Comparison of ENCODE assay signal across 18 cellular contexts in the genomic region with DNA sequence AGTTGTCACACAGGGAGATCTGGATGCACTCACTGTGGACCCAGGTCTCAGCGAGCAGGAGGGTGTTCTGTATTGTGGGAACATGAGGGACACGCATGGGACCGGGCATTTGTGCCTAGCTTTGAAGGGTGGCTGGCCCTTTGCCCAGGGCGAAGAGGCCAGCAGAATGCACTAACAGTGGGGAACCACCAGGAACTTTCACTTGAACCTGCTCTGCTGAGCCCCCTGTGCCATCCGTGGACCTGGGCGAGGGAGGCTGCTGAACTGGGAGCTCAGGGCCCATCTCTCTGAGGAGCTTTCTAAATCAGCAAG. TPM values are rescaled to one million over a fixed set of nuclear protein-coding genes. Genes with fewer than 3 reads are reported as not detected.
A peak's percentile ranks its signal among the peaks of the same experiment; 100 is the strongest.
DNase-seq lines count a peak whose midpoint lies in the region; ATAC-seq and TF ChIP-seq lines count a peak whose summit lies in the region.
"Had no signal": no experiment of that assay in that cellular context is flagged by ENCODE, and none has a peak within 500 bp of the region (broad histone marks: within the 10 kb centered on the region; RNA-seq: fewer than 3 reads in every experiment).

No MANE protein-coding gene starts in this region.

- H3T11ph ChIP-seq in H9 (ENCODE audit: low read length), result no peak overlapping the region

- H4K91ac ChIP-seq in H9 (ENCODE audit: insufficient read length, low read depth, low read length), result no peak overlapping the region

- H3K18ac ChIP-seq in H9 (ENCODE audit: insufficient read length, low read depth, low read length), result no peak overlapping the region

- H2BK15ac ChIP-seq in H9 (ENCODE audit: low read depth, low read length), result no peak overlapping the region

- no peak overlapping the region for H4K5ac ChIP-seq in H9 (ENCODE audit: insufficient read length, low read depth, low read length)

- no peak overlapping the region for H3K9ac ChIP-seq in H9 (ENCODE audit: extremely low read depth, insufficient read length, low read length)
- H3K9ac ChIP-seq: BLaER1 treated with 17β-estradiol and CSF1 and Interleukin-3, amounts not matched to agents 10 nM and 100 nM had no signal

- H3K9me3 ChIP-seq in H9 (ENCODE audit: control insufficient read depth, low read depth, low read length), result no peaks in the 10 kb centered on the region
- H3K9me3 ChIP-seq: gastrocnemius medialis had no signal

- H3K4me2 ChIP-seq in H9 (ENCODE audit: insufficient read depth, insufficient read length, low read length), result no peak overlapping the region

- ATAC-seq in natural killer cell treated with Interleukin-12 subunit alpha and Interleukin-12 subunit beta and Interleukin-15 and Interleukin-18, amount 100 ng/mL, for 72 hours, result no peak
- ATAC-seq in HG03521 (IDR thresholded peaks at IDR 0.05; ENCODE audit: unreplicated experiment), result no peak

- peaks cover 73% of the 10 kb centered on the region for H3K27me3 ChIP-seq in H9 (ENCODE audit: insufficient read depth, low read length)

- H3K27ac ChIP-seq in RWPE1 (peak overlapping the region; percentile 88), H9 (ENCODE audit: insufficient read length, low read depth, low read length) (no peak overlapping the region)
- H3K27ac ChIP-seq: 22Rv1; BLaER1 treated with 17β-estradiol and CSF1 and Interleukin-3, amounts not matched to agents 10 nM and 100 nM had no signal

- no peak for TF ChIP-seq CTCF in RWPE1 (conservative IDR thresholded peaks at IDR 0.05; ENCODE audit: low read depth)
- no peak for TF ChIP-seq CTCF in brain (conservative IDR thresholded peaks at IDR 0.05)
- TF ChIP-seq CTCF in H9 (conservative IDR thresholded peaks at IDR 0.05), result no peak

- POLR2A ChIA-PET in RWPE1 (lab: Yijun Ruan, JAX; ENCODE audit: low non-redundant PET), result interaction anchor here (1.2 kb wide), 1 partner anchor 23 kb away, joined by 3 read pairs; the partner anchor contains the start of gene ULBP1

- H3K23me2 ChIP-seq in H9 (ENCODE audit: insufficient read length, low read depth, low read length, poor library complexity, severe bottlenecking), result peaks cover 20% of the 10 kb centered on the region

- H2BK120ac ChIP-seq in H9 (ENCODE audit: low read depth, low read length, poor library complexity, severe bottlenecking), result no peak overlapping the region

- H3K23ac ChIP-seq in H9 (ENCODE audit: insufficient read length, low read depth, low read length), result no peak overlapping the region

- DNase-seq in DMS 273 (lab: John Stamatoyannopoulos, UW; ENCODE audit: unreplicated experiment) (peak; percentile 16), DMS 273 treated with DMSO at 0.1 percent for 48 hours (lab: John Stamatoyannopoulos, UW) (no peak), RWPE1 (ENCODE audit: low spot score) (no peak), H9 (no peak), mucosa of gallbladder (ENCODE audit: low spot score) (no peak)
- no peak for DNase-seq in natural killer cell treated with Interleukin-12 subunit alpha and Interleukin-12 subunit beta and Interleukin-15 and Interleukin-18, amount 100 ng/mL, for 72 hours (ENCODE audit: low spot score)
- DNase-seq: amniotic stem cell, EL, gastrocnemius medialis, NCI-H1417, NCI-H226, nucleus accumbens had no signal

- H3K27ac Mint-ChIP-seq in brain (no peak overlapping the region), H9 (no peak overlapping the region)
- H3K27ac Mint-ChIP-seq in natural killer cell treated with Interleukin-12 subunit alpha and Interleukin-12 subunit beta and Interleukin-15 and Interleukin-18, amount 100 ng/mL, for 72 hours, result no peak overlapping the region

- H2AFZ ChIP-seq in H9 (ENCODE audit: low read length), result no peak overlapping the region

- H3K79me1 ChIP-seq in H9 (ENCODE audit: insufficient read depth, low read depth, low read length, poor library complexity, severe bottlenecking), result no peaks in the 10 kb centered on the region

- no peaks in the 10 kb centered on the region for H4K20me1 ChIP-seq in H9 (ENCODE audit: control insufficient read depth, insufficient read depth, insufficient read length)

- CTCF ChIA-PET in RWPE1 (lab: Yijun Ruan, JAX), result no interaction called here

- H3K4me3 Mint-ChIP-seq in brain, result peak overlapping the region; percentile 71 to 100 (median 79)
- H3K4me3 Mint-ChIP-seq in natural killer cell treated with Interleukin-12 subunit alpha and Interleukin-12 subunit beta and Interleukin-15 and Interleukin-18, amount 100 ng/mL, for 72 hours, result peak overlapping the region; percentile 48
- H3K4me3 Mint-ChIP-seq in H9, result peak overlapping the region in 1 of 2 experiments; percentile 55; a peak in 3 of 5 replicates

- no peaks in the 10 kb centered on the region for H3K79me2 ChIP-seq in H9 (ENCODE audit: insufficient read depth, low read length)

- H3K4me1 ChIP-seq in H9 (ENCODE audit: insufficient read depth, low read length), result no peaks in the 10 kb centered on the region

- H2BK12ac ChIP-seq in H9 (ENCODE audit: insufficient read length, low read depth, low read length), result no peak overlapping the region

- H4K8ac ChIP-seq in H9 (replicated peaks; ENCODE audit: insufficient read length, low read depth, low read length), result no peak overlapping the region

- no CpG with 5 or more reads among the region's 6 CpGs for WGBS in H9 (ENCODE audit: extremely low coverage, insufficient read length, low lambda C conversion rate)

- H3K4ac ChIP-seq in H9 (ENCODE audit: low read depth, low read length), result no peak overlapping the region

- no peak overlapping the region for H2AK5ac ChIP-seq in H9 (ENCODE audit: insufficient read length, low read length)

- H3K14ac ChIP-seq in H9 (ENCODE audit: insufficient read depth, low read length), result no peak overlapping the region

- no peak overlapping the region for H2BK5ac ChIP-seq in H9 (ENCODE audit: insufficient read length, low read length)

- H3K27me3 Mint-ChIP-seq in brain (peaks cover 89% of the 10 kb centered on the region), H9 (ENCODE audit: low read depth) (peaks cover 95% of the 10 kb centered on the region)
- peaks cover 37 to 42% of the 10 kb centered on the region in 2 donors for H3K27me3 Mint-ChIP-seq in natural killer cell treated with Interleukin-12 subunit alpha and Interleukin-12 subunit beta and Interleukin-15 and Interleukin-18, amount 100 ng/mL, for 72 hours

- no peak overlapping the region for H3K56ac ChIP-seq in H9 (ENCODE audit: insufficient read length, low read depth, low read length)

- H3K4me1 Mint-ChIP-seq in brain, result peaks cover 16% of the 10 kb centered on the region
- H3K4me1 Mint-ChIP-seq in natural killer cell treated with Interleukin-12 subunit alpha and Interleukin-12 subunit beta and Interleukin-15 and Interleukin-18, amount 100 ng/mL, for 72 hours (ENCODE audit: low read depth in 2 of 2), result peaks cover 13 to 20% of the 10 kb centered on the region in 2 donors
- peaks cover 12 to 14% of the 10 kb centered on the region in 2 experiments for H3K4me1 Mint-ChIP-seq in H9

- H2BK20ac ChIP-seq in H9 (ENCODE audit: low read depth, low read length, poor library complexity, severe bottlenecking), result no peak overlapping the region

- no peaks in the 10 kb centered on the region for H3K36me3 Mint-ChIP-seq in brain
- no peaks in the 10 kb centered on the region for H3K36me3 Mint-ChIP-seq in natural killer cell treated with Interleukin-12 subunit alpha and Interleukin-12 subunit beta and Interleukin-15 and Interleukin-18, amount 100 ng/mL, for 72 hours
- H3K36me3 Mint-ChIP-seq in H9 (ENCODE audit: insufficient read depth in 1 of 3, low read depth in 3 of 3), result peaks cover 0 to 4% (median 3%) of the 10 kb centered on the region in 3 experiments; a peak in 3 of 7 replicates

- peaks cover 0 to 7% (median 0%) of the 10 kb centered on the region in 5 experiments for H3K9me3 Mint-ChIP-seq in brain
- no peaks in the 10 kb centered on the region for H3K9me3 Mint-ChIP-seq in natural killer cell treated with Interleukin-12 subunit alpha and Interleukin-12 subunit beta and Interleukin-15 and Interleukin-18, amount 100 ng/mL, for 72 hours
- peaks cover 0 to 9% of the 10 kb centered on the region in 2 experiments; a peak in 2 of 5 replicates for H3K9me3 Mint-ChIP-seq in H9

RNA-seq across cellular contexts. Expression of gene ULBP2, which starts 1.2 kb away (rescaled TPM):
- polyA plus RNA-seq in brain (ENCODE audit: insufficient read depth, low read depth, low replicate concordance), result 0.73 TPM
- 1 to 10 TPM in 1 of 2 donors, under 1 TPM in 1; 0.98 to 4.0 TPM for total RNA-seq in natural killer cell treated with Interleukin-12 subunit alpha and Interleukin-12 subunit beta and Interleukin-15 and Interleukin-18, amount 100 ng/mL, for 72 hours
- not detected in 2 replicates for total RNA-seq in H9 (2021)
- 0.14 TPM for total RNA-seq in mucosa of gallbladder
- total RNA-seq: skeletal muscle tissue had no signal

RNA-seq across cellular contexts. Expression of gene RAET1G, which starts 17.7 kb away (rescaled TPM):
- not detected for polyA plus RNA-seq in brain (ENCODE audit: insufficient read depth, low read depth, low replicate concordance)
- total RNA-seq in natural killer cell treated with Interleukin-12 subunit alpha and Interleukin-12 subunit beta and Interleukin-15 and Interleukin-18, amount 100 ng/mL, for 72 hours, result under 1 TPM in 1 of 2 donors, not detected in 1; 0.43 TPM
- total RNA-seq in H9 (2021) (not detected in 2 replicates), mucosa of gallbladder (0.52 TPM)
- total RNA-seq: skeletal muscle tissue had no signal

RNA-seq across cellular contexts. Expression of gene ULBP1, which starts 23.1 kb away (rescaled TPM):
- 2.3 TPM for polyA plus RNA-seq in brain (ENCODE audit: insufficient read depth, low read depth, low replicate concordance)
- total RNA-seq in natural killer cell treated with Interleukin-12 subunit alpha and Interleukin-12 subunit beta and Interleukin-15 and Interleukin-18, amount 100 ng/mL, for 72 hours, result 1 to 10 TPM in 1 of 2 donors, under 1 TPM in 1; 0.31 to 1.5 TPM
- total RNA-seq in H9 (2021) (1.6 and 2.1 TPM in 2 replicates), mucosa of gallbladder (0.09 TPM)
- total RNA-seq: skeletal muscle tissue had no signal

RNA-seq across cellular contexts. Expression of gene RAET1E, which starts 42.7 kb away (rescaled TPM):
- polyA plus RNA-seq in brain (ENCODE audit: insufficient read depth, low read depth, low replicate concordance), result 0.17 TPM
- total RNA-seq in natural killer cell treated with Interleukin-12 subunit alpha and Interleukin-12 subunit beta and Interleukin-15 and Interleukin-18, amount 100 ng/mL, for 72 hours, result not detected
- total RNA-seq in H9 (2021), result not detected in 2 replicates
- 0.23 TPM for total RNA-seq in mucosa of gallbladder
- total RNA-seq: lung microvascular endothelial cell had no signal
